In genomic region chr3:18415836-18416235, GRCh38 we compare ENCODE assay signal across 29 cellular contexts. TPM values are rescaled to one million over a fixed set of nuclear protein-coding genes. Genes with fewer than 3 reads are reported as not detected.
DNase-seq lines count a peak whose midpoint lies in the region; ATAC-seq and TF ChIP-seq lines count a peak whose summit lies in the region.
"Had no signal": no experiment of that assay in that cellular context is flagged by ENCODE, and none has a peak within 500 bp of the region (broad histone marks: within the 10 kb centered on the region; RNA-seq: fewer than 3 reads in every experiment).

No MANE protein-coding gene starts in this region.

- intact Hi-C loops in dorsolateral prefrontal cortex (cut with DNase I): loop anchor here in 1 of 2 donors (5.0 kb wide), 1 partner anchor 674 kb away; the partner anchor contains the start of gene TBC1D5

- peaks cover 91% of the 10 kb centered on the region for H3K36me3 Mint-ChIP-seq in stimulated activated naive CD8-positive, alpha-beta T cell treated with anti-CD3 and anti-CD28 coated beads, Interleukin-15, Interleukin-2, amounts not matched to agents 100 ng/mL and 50 ng/mL, for 24 hours (ENCODE audit: low read depth)
- H3K36me3 Mint-ChIP-seq in effector memory CD8-positive, alpha-beta T cell (ENCODE audit: insufficient read depth): peaks cover 49% of the 10 kb centered on the region

- H3K27ac Mint-ChIP-seq in stimulated activated naive CD8-positive, alpha-beta T cell treated with anti-CD3 and anti-CD28 coated beads, Interleukin-15, Interleukin-2, amounts not matched to agents 100 ng/mL and 50 ng/mL, for 24 hours: peak overlapping the region; percentile 61
- H3K27ac Mint-ChIP-seq in effector memory CD8-positive, alpha-beta T cell: no peak overlapping the region
- H3K27ac Mint-ChIP-seq: CD14-positive monocyte, nephron had no signal

- peak overlapping the region in 33 of 59 donors; percentile 5 to 95 (median 36) for H3K4me3 ChIP-seq in dorsolateral prefrontal cortex
- H3K4me3 ChIP-seq: coronary artery, lung, sigmoid colon, upper lobe of right lung had no signal

- no peaks in the 10 kb centered on the region for H3K27me3 ChIP-seq in dorsolateral prefrontal cortex
- H3K27me3 ChIP-seq: sigmoid colon, upper lobe of right lung had no signal

- TF ChIP-seq CTCF in dorsolateral prefrontal cortex (IDR thresholded peaks at IDR 0.05 in 54 of 56, conservative IDR thresholded peaks at IDR 0.05 in 2 of 56; ENCODE audit: low read depth in 1 of 56, partially characterized antibody in 56 of 56): no peak

- peaks cover 96% of the 10 kb centered on the region for H3K4me1 Mint-ChIP-seq in stimulated activated naive CD8-positive, alpha-beta T cell treated with anti-CD3 and anti-CD28 coated beads, Interleukin-15, Interleukin-2, amounts not matched to agents 100 ng/mL and 50 ng/mL, for 24 hours (ENCODE audit: low read depth)
- H3K4me1 Mint-ChIP-seq in effector memory CD8-positive, alpha-beta T cell (ENCODE audit: low read depth in 2 of 2): peaks cover 30 to 41% of the 10 kb centered on the region in 2 donors

- H3K27me3 Mint-ChIP-seq in stimulated activated naive CD8-positive, alpha-beta T cell treated with anti-CD3 and anti-CD28 coated beads, Interleukin-15, Interleukin-2, amounts not matched to agents 100 ng/mL and 50 ng/mL, for 24 hours: no peaks in the 10 kb centered on the region
- H3K27me3 Mint-ChIP-seq in effector memory CD8-positive, alpha-beta T cell: no peaks in the 10 kb centered on the region

- peak overlapping the region; percentile 51 for H3K4me3 Mint-ChIP-seq in stimulated activated naive CD8-positive, alpha-beta T cell treated with anti-CD3 and anti-CD28 coated beads, Interleukin-15, Interleukin-2, amounts not matched to agents 100 ng/mL and 50 ng/mL, for 24 hours
- H3K4me3 Mint-ChIP-seq in effector memory CD8-positive, alpha-beta T cell: no peak overlapping the region
- H3K4me3 Mint-ChIP-seq: CD14-positive monocyte, immature natural killer cell, nephron had no signal

- no peak for DNase-seq in activated CD4-positive, CD25-positive, alpha-beta regulatory T cell treated with anti-CD3 and anti-CD28 coated beads, Interleukin-2, amount 50 U/mL, for 72 hours
- DNase-seq in stimulated activated naive CD8-positive, alpha-beta T cell treated with anti-CD3 and anti-CD28 coated beads, Interleukin-15, Interleukin-2, amounts not matched to agents 100 U/mL and 50 U/mL, for 24 hours: no peak
- DNase-seq in dorsolateral prefrontal cortex: no peak
- DNase-seq in effector memory CD8-positive, alpha-beta T cell: no peak
- no peak for DNase-seq in stimulated activated CD4-positive, alpha-beta T cell treated with anti-CD3 and anti-CD28 coated beads, Interleukin-4, amount 100 ng/mL, for 4 hours
- no peak for DNase-seq in NCI-H2029 (lab: John Stamatoyannopoulos, UW)
- DNase-seq: activated CD4-positive, alpha-beta T cell treated with anti-CD3 and anti-CD28 coated beads for 48 hours; caudate nucleus; effector memory CD4-positive, alpha-beta T cell; hypothalamus; immature natural killer cell; IMR-90; left cardiac atrium; NCI-H146; NCI-H2107; NCI-H345; NCI-H69; sigmoid colon; stimulated activated CD4-positive, alpha-beta T cell treated with anti-CD3 and anti-CD28 coated beads, Interleukin-12 subunit alpha, Interleukin-12 subunit beta, amount 100 ng/mL, for 4 hours; stimulated activated CD4-positive, alpha-beta T cell treated with anti-CD3 and anti-CD28 coated beads, Interleukin-4, amount 100 ng/mL, for 1 hour; T-helper 9 cell; upper lobe of right lung had no signal

- peak; percentile 41 to 52 for ATAC-seq in activated CD4-positive, CD25-positive, alpha-beta regulatory T cell treated with anti-CD3 and anti-CD28 coated beads, Interleukin-2, amount 50 U/mL, for 24 hours
- ATAC-seq in stimulated activated naive CD8-positive, alpha-beta T cell treated with anti-CD3 and anti-CD28 coated beads, Interleukin-15, Interleukin-2, amounts not matched to agents 100 U/mL and 50 U/mL, for 24 hours: no peak
- no peak for ATAC-seq in effector memory CD8-positive, alpha-beta T cell (replicated peaks)
- ATAC-seq: left cardiac atrium, Right ventricle myocardium inferior, upper lobe of right lung had no signal

- no peaks in the 10 kb centered on the region for H3K9me3 Mint-ChIP-seq in stimulated activated naive CD8-positive, alpha-beta T cell treated with anti-CD3 and anti-CD28 coated beads, Interleukin-15, Interleukin-2, amounts not matched to agents 100 ng/mL and 50 ng/mL, for 24 hours
- H3K9me3 Mint-ChIP-seq in effector memory CD8-positive, alpha-beta T cell: no peaks in the 10 kb centered on the region
- H3K9me3 Mint-ChIP-seq: CD14-positive monocyte, immature natural killer cell, nephron had no signal

- H3K27ac ChIP-seq in dorsolateral prefrontal cortex: peak overlapping the region in 34 of 59 donors; percentile 0 to 73 (median 47)
- H3K27ac ChIP-seq: coronary artery, sigmoid colon, upper lobe of right lung had no signal

RNA-seq across cellular contexts. Expression of gene SATB1, which starts 9.3 kb away (rescaled TPM):
- total RNA-seq in dorsolateral prefrontal cortex: 100 to 1,000 TPM in 105 of 120 experiments, 10 to 100 TPM in 15; 71.8 to 197 (median 132) TPM

Comparison
In these comparisons a context has a peak if more than half of its experiments do, and no peak if none do; other contexts are left out.
1. ATAC-seq: peak in activated CD4-positive, CD25-positive, alpha-beta regulatory T cell treated with anti-CD3 and anti-CD28 coated beads, Interleukin-2, amount 50 U/mL, for 24 hours (2 of 2); none in stimulated activated naive CD8-positive, alpha-beta T cell treated with anti-CD3 and anti-CD28 coated beads, Interleukin-15, Interleukin-2, amounts not matched to agents 100 U/mL and 50 U/mL, for 24 hours (single experiment) and effector memory CD8-positive, alpha-beta T cell (single experiment).